Comparison of ENCODE assay signal across 1 cellular context in the genomic region with DNA sequence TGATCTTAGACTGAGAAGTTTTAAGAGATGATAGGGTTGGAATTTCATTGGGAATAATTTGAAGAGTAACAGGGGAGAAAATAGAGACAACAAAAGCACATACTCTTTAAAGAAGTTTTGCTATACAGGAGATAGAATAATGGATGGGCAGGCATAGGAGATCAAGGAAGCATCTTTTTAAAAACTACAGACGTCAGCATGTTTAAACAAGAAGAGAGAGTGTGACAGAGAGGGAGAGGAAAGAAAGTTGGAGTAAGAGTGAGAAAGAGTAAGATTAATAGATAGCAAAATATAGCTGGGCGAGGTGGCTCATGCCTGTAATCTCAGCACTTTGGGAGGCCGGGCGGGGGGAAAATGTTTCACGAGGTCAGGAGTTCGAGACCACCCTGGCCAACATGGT.
TF ChIP-seq lines count a peak whose summit lies in the region.

No MANE protein-coding gene starts in this region.

TF ChIP-seq in HepG2, 621 proteins besides CTCF, POLR2A, EP300 and RAD21:
- TF ChIP-seq GPN1 (CRISPR knock-in tag; IDR thresholded peaks at IDR 0.05; ENCODE audit: borderline replicate concordance): no peak
- peak; percentile 39 to 73; a peak in 3 of 4 replicates for TF ChIP-seq MAFK (conservative IDR thresholded peaks at IDR 0.05 in 1 of 2, IDR thresholded peaks at IDR 0.05 in 1 of 2; ENCODE audit: low read length in 2 of 2)
- TF ChIP-seq MAFF (IDR thresholded peaks at IDR 0.05; ENCODE audit: low read depth, low read length): peak; percentile 54
